2 cellular contexts compared by ENCODE assay signal in genomic region chr19:47000373-47000772, GRCh38.
TF ChIP-seq lines count a peak whose summit lies in the region.

No MANE protein-coding gene starts in this region.

TF ChIP-seq in HepG2, 621 proteins besides CTCF, POLR2A, EP300 and RAD21:
- TF ChIP-seq ZNF280B (CRISPR knock-in tag; IDR thresholded peaks at IDR 0.05; ENCODE audit: borderline replicate concordance) (no peak), ZSCAN12 (CRISPR knock-in tag; IDR thresholded peaks at IDR 0.05) (no peak), ZNF317 (CRISPR knock-in tag; IDR thresholded peaks at IDR 0.05) (peak; percentile 94), ZNF609 (CRISPR knock-in tag; IDR thresholded peaks at IDR 0.05; ENCODE audit: borderline replicate concordance) (no peak)

TF ChIP-seq in WTC11, 78 proteins besides CTCF, POLR2A, EP300 and RAD21:
- TF ChIP-seq TEAD1 (CRISPR knock-in tag; IDR thresholded peaks at IDR 0.05) (no peak), ZNF317 (CRISPR knock-in tag; IDR thresholded peaks at IDR 0.05; ENCODE audit: borderline replicate concordance, low read depth) (peak; percentile 87)
TF ChIP-seq in WTC11: peak in this region for 1.
